ENCODE assay signal across 1 cellular context in genomic region chr4:171940656-171941055, GRCh38.
TF ChIP-seq lines count a peak whose summit lies in the region.

No MANE protein-coding gene starts in this region.

TF ChIP-seq in HEK293, 187 proteins besides CTCF, POLR2A, EP300 and RAD21 (continued from another document):
- peak; percentile 88 for TF ChIP-seq ZNF394 (tag by site-specific recombination; IDR thresholded peaks at IDR 0.05; ENCODE audit: borderline replicate concordance)
- peak; percentile 56; the same call in 1 of the 2 replicates for TF ChIP-seq REST (tag by site-specific recombination; IDR thresholded peaks at IDR 0.05)
- TF ChIP-seq ZSCAN30 (tag by site-specific recombination; IDR thresholded peaks at IDR 0.05): no peak
- peak; percentile 83 for TF ChIP-seq ZNF518A (tag by site-specific recombination; conservative IDR thresholded peaks at IDR 0.05; ENCODE audit: low read depth)
- TF ChIP-seq ZNF202 (tag by site-specific recombination; IDR thresholded peaks at IDR 0.05; ENCODE audit: borderline replicate concordance): peak; percentile 70; the same call in 1 of the 2 replicates
- peak; percentile 68 for TF ChIP-seq ZNF623 (tag by site-specific recombination; IDR thresholded peaks at IDR 0.05)
- no peak for TF ChIP-seq ZNF610 (tag by site-specific recombination; IDR thresholded peaks at IDR 0.05; ENCODE audit: borderline replicate concordance)
- no peak for TF ChIP-seq ZSCAN4 (tag by site-specific recombination; IDR thresholded peaks at IDR 0.05)
- TF ChIP-seq KLF7 (tag by site-specific recombination; IDR thresholded peaks at IDR 0.05; ENCODE audit: borderline replicate concordance): no peak
- no peak for TF ChIP-seq ZNF664 (tag by site-specific recombination; IDR thresholded peaks at IDR 0.05)
- TF ChIP-seq ZEB2 (tag by site-specific recombination; IDR thresholded peaks at IDR 0.05): no peak
